In genomic region chr4:41428941-41429669, GRCh38 we compare ENCODE assay signal across 1 cellular context.
TF ChIP-seq lines count a peak whose summit lies in the region.

No MANE protein-coding gene starts in this region.

TF ChIP-seq in H1, 55 proteins besides CTCF, POLR2A, EP300 and RAD21:
- TF ChIP-seq, protein P1, sequence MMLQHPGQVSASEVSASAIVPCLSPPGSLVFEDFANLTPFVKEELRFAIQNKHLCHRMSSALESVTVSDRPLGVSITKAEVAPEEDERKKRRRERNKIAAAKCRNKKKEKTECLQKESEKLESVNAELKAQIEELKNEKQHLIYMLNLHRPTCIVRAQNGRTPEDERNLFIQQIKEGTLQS (IDR thresholded peaks at IDR 0.05; ENCODE audit: insufficient read depth, low read depth, low read length): no peak
- TF ChIP-seq BACH1 (IDR thresholded peaks at IDR 0.05; ENCODE audit: low read length): no peak
- no peak for TF ChIP-seq CHD2 (IDR thresholded peaks at IDR 0.05; ENCODE audit: low read length)
- TF ChIP-seq, protein P2, sequence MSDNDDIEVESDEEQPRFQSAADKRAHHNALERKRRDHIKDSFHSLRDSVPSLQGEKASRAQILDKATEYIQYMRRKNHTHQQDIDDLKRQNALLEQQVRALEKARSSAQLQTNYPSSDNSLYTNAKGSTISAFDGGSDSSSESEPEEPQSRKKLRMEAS (IDR thresholded peaks at IDR 0.05): no peak
- no peak for TF ChIP-seq TAF1 (IDR thresholded peaks at IDR 0.05; ENCODE audit: low read depth, low read length)
- no peak for TF ChIP-seq EGR1 (IDR thresholded peaks at IDR 0.05; ENCODE audit: borderline replicate concordance, low read depth, low read length)
- TF ChIP-seq MAFK (IDR thresholded peaks at IDR 0.05; ENCODE audit: low read depth, low read length): no peak
- TF ChIP-seq FOSL1 (IDR thresholded peaks at IDR 0.05; ENCODE audit: insufficient read depth, low read depth, low read length): no peak
- no peak for TF ChIP-seq RFX5 (IDR thresholded peaks at IDR 0.05; ENCODE audit: borderline replicate concordance, low read depth, low read length)
- TF ChIP-seq SAP30 (IDR thresholded peaks at IDR 0.05; ENCODE audit: insufficient read depth, insufficient replicate concordance, low read length): no peak
- no peak for TF ChIP-seq SRF (IDR thresholded peaks at IDR 0.05; ENCODE audit: low read depth, low read length)
- no peak for TF ChIP-seq SIN3A (conservative IDR thresholded peaks at IDR 0.05 in 1 of 2, IDR thresholded peaks at IDR 0.05 in 1 of 2; ENCODE audit: low read depth in 1 of 2, low read length in 2 of 2)
- no peak for TF ChIP-seq CREB1 (IDR thresholded peaks at IDR 0.05)
